Comparison of ENCODE assay signal across 15 cellular contexts in the genomic region with DNA sequence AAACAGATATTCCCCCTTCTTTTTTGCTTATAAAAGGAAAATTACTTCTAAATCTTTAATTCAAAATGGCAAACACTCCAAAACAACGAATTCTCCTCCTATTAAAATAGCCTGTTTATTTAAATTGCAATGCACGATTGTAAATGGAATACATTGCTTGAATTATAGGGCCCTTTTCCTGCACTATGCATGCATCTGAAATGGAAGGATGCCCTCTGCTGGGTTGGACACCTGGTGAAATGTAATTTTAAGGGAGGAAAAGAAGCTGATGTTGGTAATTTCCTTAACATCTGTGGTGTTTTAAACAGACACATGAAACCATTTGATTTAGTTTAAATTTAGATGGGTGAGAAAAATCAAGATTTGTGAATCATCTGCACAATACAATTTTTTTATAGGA.
DNase-seq lines count a peak whose midpoint lies in the region; ATAC-seq and TF ChIP-seq lines count a peak whose summit lies in the region.
"Had no signal": no experiment of that assay in that cellular context is flagged by ENCODE, and none has a peak within 500 bp of the region (broad histone marks: within the 10 kb centered on the region; RNA-seq: fewer than 3 reads in every experiment).

No MANE protein-coding gene starts in this region.

- CTCF ChIA-PET in CD8-positive, alpha-beta memory T cell (lab: Charles Lee), result no interaction called here
- CTCF ChIA-PET in CD4-positive, alpha-beta memory T cell (lab: Charles Lee; ENCODE audit: partially characterized antibody), result no interaction called here
- CTCF ChIA-PET in CD8-positive, alpha-beta T cell (lab: Charles Lee), result no interaction called here

- intact Hi-C loops in CD4-positive, alpha-beta memory T cell (cut with micrococcal nuclease), result no loop called here
- intact Hi-C loops in CD8-positive, alpha-beta T cell (cut with DNase I, micrococcal nuclease), result no loop called here

- no peaks in the 10 kb centered on the region for H3K9me3 Mint-ChIP-seq in CD8-positive, alpha-beta memory T cell
- H3K9me3 Mint-ChIP-seq in CD4-positive, alpha-beta memory T cell, result peaks cover 0 to 7% (median 3%) of the 10 kb centered on the region in 8 donors
- peaks cover 4% of the 10 kb centered on the region for H3K9me3 Mint-ChIP-seq in CD8-positive, alpha-beta T cell

- H3K4me1 Mint-ChIP-seq in CD8-positive, alpha-beta memory T cell, result no peaks in the 10 kb centered on the region
- H3K4me1 Mint-ChIP-seq in CD4-positive, alpha-beta memory T cell, result no peaks in the 10 kb centered on the region
- H3K4me1 Mint-ChIP-seq in CD8-positive, alpha-beta T cell (ENCODE audit: low read depth), result no peaks in the 10 kb centered on the region
- H3K4me1 Mint-ChIP-seq: activated naive CD4-positive, alpha-beta T cell treated with anti-CD3 and anti-CD28 coated beads, Interleukin-2, amount 50 U/mL, for 24 hours had no signal

- DNase-seq in Ammon's horn (ENCODE audit: low spot score), result peak; percentile 30
- DNase-seq in HPDE6-E6E7 (ENCODE audit: extremely low spot score), result peak; percentile 8
- DNase-seq in RPMI8226, result peak; percentile 7
- DNase-seq in kidney epithelial cell (ENCODE audit: low read depth), result no peak
- DNase-seq in CD8-positive, alpha-beta memory T cell, result no peak
- no peak for DNase-seq in CD4-positive, alpha-beta memory T cell
- DNase-seq in CD8-positive, alpha-beta T cell, result no peak
- DNase-seq: AML-193; stimulated activated CD4-positive, alpha-beta T cell treated with anti-CD3 and anti-CD28 coated beads, Interleukin-4, amount 100 ng/mL, for 24 hours; stimulated activated naive CD4-positive, alpha-beta T cell treated with Interleukin-2 at 50 U/mL for 16 hours had no signal

- no peak overlapping the region for H3K4me3 Mint-ChIP-seq in CD8-positive, alpha-beta memory T cell
- H3K4me3 Mint-ChIP-seq in CD4-positive, alpha-beta memory T cell, result no peak overlapping the region
- no peak overlapping the region for H3K4me3 Mint-ChIP-seq in CD8-positive, alpha-beta T cell
- H3K4me3 Mint-ChIP-seq: activated naive CD4-positive, alpha-beta T cell treated with anti-CD3 and anti-CD28 coated beads, Interleukin-2, amount 50 U/mL, for 24 hours; T-helper 2 cell treated with Interferon-gamma antibody and Interleukin-4, amounts not matched to agents 5 μg/mL and 100 μg/mL, for 36 hours had no signal

- POLR2A ChIA-PET in CD8-positive, alpha-beta memory T cell (lab: Charles Lee), result no interaction called here
- POLR2A ChIA-PET in CD4-positive, alpha-beta memory T cell (lab: Charles Lee; ENCODE audit: partially characterized antibody), result no interaction called here
- POLR2A ChIA-PET in CD8-positive, alpha-beta T cell (lab: Charles Lee), result no interaction called here

- no peaks in the 10 kb centered on the region for H3K36me3 ChIP-seq in kidney epithelial cell (ENCODE audit: control insufficient read depth, insufficient read depth, low read length)
- H3K36me3 ChIP-seq in CD8-positive, alpha-beta memory T cell (ENCODE audit: insufficient read depth, low read length), result no peaks in the 10 kb centered on the region
- no peaks in the 10 kb centered on the region for H3K36me3 ChIP-seq in CD4-positive, alpha-beta memory T cell (ENCODE audit: insufficient read depth, low read length)
- no peaks in the 10 kb centered on the region for H3K36me3 ChIP-seq in CD8-positive, alpha-beta T cell (ENCODE audit: insufficient read depth, low read length)

- no peak overlapping the region for H3K27ac ChIP-seq in CD8-positive, alpha-beta memory T cell (ENCODE audit: low read depth, low read length)
- H3K27ac ChIP-seq in CD4-positive, alpha-beta memory T cell (ENCODE audit: low read depth, low read length), result no peak overlapping the region
- H3K27ac ChIP-seq in CD8-positive, alpha-beta T cell (ENCODE audit: low read depth, low read length), result no peak overlapping the region

- H3K27me3 Mint-ChIP-seq in CD8-positive, alpha-beta memory T cell, result peaks cover 0 to 1% of the 10 kb centered on the region in 2 donors
- no peaks in the 10 kb centered on the region for H3K27me3 Mint-ChIP-seq in CD4-positive, alpha-beta memory T cell
- H3K27me3 Mint-ChIP-seq in CD8-positive, alpha-beta T cell (ENCODE audit: low read depth), result peaks cover 3% of the 10 kb centered on the region

- H3K4me1 ChIP-seq in CD8-positive, alpha-beta memory T cell (ENCODE audit: insufficient read depth, low read length), result no peaks in the 10 kb centered on the region
- no peaks in the 10 kb centered on the region for H3K4me1 ChIP-seq in CD4-positive, alpha-beta memory T cell (ENCODE audit: insufficient read depth, low read length)
- no peaks in the 10 kb centered on the region for H3K4me1 ChIP-seq in CD8-positive, alpha-beta T cell (ENCODE audit: insufficient read depth, low read length)

- H3K27ac Mint-ChIP-seq in CD8-positive, alpha-beta memory T cell, result no peak overlapping the region
- no peak overlapping the region for H3K27ac Mint-ChIP-seq in CD4-positive, alpha-beta memory T cell
- no peak overlapping the region for H3K27ac Mint-ChIP-seq in CD8-positive, alpha-beta T cell
- H3K27ac Mint-ChIP-seq: activated naive CD4-positive, alpha-beta T cell treated with anti-CD3 and anti-CD28 coated beads, Interleukin-2, amount 50 U/mL, for 24 hours; T-helper 2 cell treated with Interferon-gamma antibody and Interleukin-4, amounts not matched to agents 5 μg/mL and 100 μg/mL, for 36 hours had no signal

- no peaks in the 10 kb centered on the region for H3K9me3 ChIP-seq in CD8-positive, alpha-beta memory T cell (ENCODE audit: low read length)
- H3K9me3 ChIP-seq in CD4-positive, alpha-beta memory T cell (ENCODE audit: control insufficient read depth in 1 of 2, low read length in 2 of 2), result no peaks in the 10 kb centered on the region
- no peaks in the 10 kb centered on the region for H3K9me3 ChIP-seq in CD8-positive, alpha-beta T cell (ENCODE audit: low read length)

- no peaks in the 10 kb centered on the region for H3K27me3 ChIP-seq in kidney epithelial cell (ENCODE audit: control insufficient read depth, insufficient read depth, low read length)
- H3K27me3 ChIP-seq in CD8-positive, alpha-beta memory T cell (ENCODE audit: insufficient read depth, low read length, poor library complexity, severe bottlenecking), result no peaks in the 10 kb centered on the region
- H3K27me3 ChIP-seq in CD4-positive, alpha-beta memory T cell (ENCODE audit: insufficient read depth, low read length), result no peaks in the 10 kb centered on the region
- H3K27me3 ChIP-seq in CD8-positive, alpha-beta T cell (ENCODE audit: insufficient read depth, low read length), result no peaks in the 10 kb centered on the region

- H3K36me3 Mint-ChIP-seq in CD8-positive, alpha-beta memory T cell, result no peaks in the 10 kb centered on the region
- no peaks in the 10 kb centered on the region for H3K36me3 Mint-ChIP-seq in CD4-positive, alpha-beta memory T cell
- H3K36me3 Mint-ChIP-seq in CD8-positive, alpha-beta T cell, result no peaks in the 10 kb centered on the region
- H3K36me3 Mint-ChIP-seq: activated naive CD4-positive, alpha-beta T cell treated with anti-CD3 and anti-CD28 coated beads, Interleukin-2, amount 50 U/mL, for 24 hours had no signal

- no peak for ATAC-seq in CD8-positive, alpha-beta T cell
- ATAC-seq in GM21390 (IDR thresholded peaks at IDR 0.05; ENCODE audit: unreplicated experiment), result no peak
- ATAC-seq: HepG2, Panc1 had no signal

- no peak overlapping the region for H3K4me3 ChIP-seq in kidney epithelial cell (ENCODE audit: low read depth, low read length)
- H3K4me3 ChIP-seq in CD8-positive, alpha-beta memory T cell (ENCODE audit: low read length), result no peak overlapping the region
- H3K4me3 ChIP-seq in CD4-positive, alpha-beta memory T cell (ENCODE audit: low read length in 2 of 2), result no peak overlapping the region
- H3K4me3 ChIP-seq in CD8-positive, alpha-beta T cell (ENCODE audit: low read depth, low read length), result no peak overlapping the region

- TF ChIP-seq CTCF in kidney epithelial cell (IDR thresholded peaks at IDR 0.05; ENCODE audit: insufficient read depth, low read length, poor library complexity, severe bottlenecking), result peak; percentile 34
- TF ChIP-seq CTCF in CD8-positive, alpha-beta T cell (IDR thresholded peaks at IDR 0.05), result no peak

Comparison
In these comparisons a context has a peak if more than half of its experiments do, and no peak if none do; other contexts are left out.
1. DNase-seq: peak in Ammon's horn (single experiment), HPDE6-E6E7 (single experiment) and RPMI8226 (single experiment); none in kidney epithelial cell (single experiment), CD8-positive, alpha-beta memory T cell (0 of 5), CD4-positive, alpha-beta memory T cell (0 of 5) and CD8-positive, alpha-beta T cell (0 of 7).